In genomic region chr19:6457958-6458694, GRCh38 we compare ENCODE assay signal across 12 cellular contexts. TPM values are rescaled to one million over a fixed set of nuclear protein-coding genes. Genes with fewer than 3 reads are reported as not detected.
DNase-seq lines count a peak whose midpoint lies in the region; ATAC-seq, FAIRE-seq and TF ChIP-seq lines count a peak whose summit lies in the region.
"Had no signal": no experiment of that assay in that cellular context is flagged by ENCODE, and none has a peak within 500 bp of the region (broad histone marks: within the 10 kb centered on the region; RNA-seq: fewer than 3 reads in every experiment).

No MANE protein-coding gene starts in this region.

- H3K79me2 ChIP-seq in GM23338 (replicated peaks; ENCODE audit: insufficient read depth) (no peaks in the 10 kb centered on the region), GM12878 (ENCODE audit: control insufficient read depth, insufficient read depth, low read length) (peaks cover 18% of the 10 kb centered on the region)

- H3F3A ChIP-seq in GM23338 (replicated peaks; ENCODE audit: low read depth), result no peaks in the 10 kb centered on the region

- BruUV-seq in GM12878 (replicated peaks; lab: Mats Ljungman, UMichigan), result TSS peak; percentile 84

- 2% methylated on average over 16 of the region's 17 CpGs for WGBS in GM12878 (ENCODE audit: insufficient coverage, insufficient replicate concordance, low lambda C conversion rate, missing lambda C conversion rate)

- peaks cover 7% of the 10 kb centered on the region for H3K9me3 Mint-ChIP-seq in CD8-positive, alpha-beta T cell
- H3K9me3 Mint-ChIP-seq in GM23338 (peaks cover 10% of the 10 kb centered on the region; the same call in 2 of the 3 replicates), natural killer cell (no peaks in the 10 kb centered on the region)

- no peak for DNase-seq in CD8-positive, alpha-beta T cell
- no peak for DNase-seq in GM23338 (ENCODE audit: low spot score)
- peak; percentile 44 for DNase-seq in GM12878 (ENCODE audit: low read depth, low spot score)
- DNase-seq in natural killer cell, result no peak
- DNase-seq in midbrain (lab: John Stamatoyannopoulos, UW), result no peak

- peak overlapping the region; percentile 89 for H3K4me3 Mint-ChIP-seq in CD8-positive, alpha-beta T cell
- H3K4me3 Mint-ChIP-seq in GM23338 (peak overlapping the region; percentile 87), natural killer cell (peak overlapping the region; percentile 95)

- ATAC-seq in CD8-positive, alpha-beta T cell, result no peak
- ATAC-seq in GM23338 (no peak), GM12878 (peak; percentile 32), natural killer cell (no peak), HG03135 (IDR thresholded peaks at IDR 0.05; ENCODE audit: unreplicated experiment) (no peak), GM18870 (IDR thresholded peaks at IDR 0.05; ENCODE audit: unreplicated experiment) (no peak), HG03565 (IDR thresholded peaks at IDR 0.05; ENCODE audit: unreplicated experiment) (no peak)

- intact Hi-C loops in CD8-positive, alpha-beta T cell (cut with DNase I, micrococcal nuclease), result loop anchor here in 1 of 2 experiments (2.0 kb wide), 1 partner anchor 179 kb away; the partner anchor contains the start of gene MLLT1
- intact Hi-C loops in GM12878 (cut with micrococcal nuclease; ENCODE audit: unreplicated experiment) (loop anchor here (2.0 kb wide), 1 partner anchor 47 kb away; no protein-coding TSS in a partner anchor), natural killer cell (cut with micrococcal nuclease) (no loop called here)

- SMC1A ChIA-PET in GM12878 (lab: Charles Lee; ENCODE audit: uncharacterized antibody, unreplicated experiment), result interaction anchor here (0.7 to 1.7 kb wide), 4 partner anchors 11 to 280 kb away, joined by 3 to 5 read pairs (median 4); partner anchors contain the start of gene GPR108

- H2AFZ ChIP-seq in GM23338 (no peak overlapping the region), GM12878 (ENCODE audit: control insufficient read depth, low read depth, low read length) (peak overlapping the region; percentile 51)

- H3K4me1 ChIP-seq in CD8-positive, alpha-beta T cell (ENCODE audit: insufficient read depth, low read length), result peaks cover 7% of the 10 kb centered on the region
- H3K4me1 ChIP-seq in GM23338 (ENCODE audit: insufficient read depth) (peaks cover 4% of the 10 kb centered on the region; the same call in 1 of the 2 replicates), GM12878 (ENCODE audit: control insufficient read depth, insufficient read depth, low read length) (peaks cover 10% of the 10 kb centered on the region)

- no peaks in the 10 kb centered on the region for H3K27me3 Mint-ChIP-seq in CD8-positive, alpha-beta T cell (ENCODE audit: low read depth)
- peaks cover 17% of the 10 kb centered on the region for H3K27me3 Mint-ChIP-seq in GM23338 (ENCODE audit: insufficient read depth, low read depth, poor library complexity)
- peaks cover 0 to 3% of the 10 kb centered on the region in 2 donors for H3K27me3 Mint-ChIP-seq in natural killer cell (ENCODE audit: low read depth in 2 of 2)

- no peaks in the 10 kb centered on the region for H3K36me3 ChIP-seq in CD8-positive, alpha-beta T cell (ENCODE audit: insufficient read depth, low read length)
- H3K36me3 ChIP-seq in GM23338 (ENCODE audit: insufficient read depth) (peaks cover 11% of the 10 kb centered on the region; the same call in 1 of the 2 replicates), GM12878 (ENCODE audit: control insufficient read depth in 2 of 2, insufficient read depth in 2 of 2, low read length in 1 of 2) (peaks cover 10 to 24% of the 10 kb centered on the region in 2 experiments; a peak in 3 of 4 replicates)

- 0 out of 2 replicates have a peak, but pooled peaks have one; percentile 21 for TF ChIP-seq POLR2A in GM12878 (IDR thresholded peaks at IDR 0.05; ENCODE audit: low read depth, low read length)

- H3K36me3 Mint-ChIP-seq in CD8-positive, alpha-beta T cell, result peaks cover 35% of the 10 kb centered on the region
- peaks cover 38% of the 10 kb centered on the region for H3K36me3 Mint-ChIP-seq in GM23338 (ENCODE audit: low read depth)
- H3K36me3 Mint-ChIP-seq in natural killer cell, result no peaks in the 10 kb centered on the region

- no peaks in the 10 kb centered on the region for H3K27me3 ChIP-seq in CD8-positive, alpha-beta T cell (ENCODE audit: insufficient read depth, low read length)
- H3K27me3 ChIP-seq in GM23338 (ENCODE audit: insufficient read depth) (peaks cover 5% of the 10 kb centered on the region; the same call in 1 of the 2 replicates), GM12878 (replicated peaks in 1 of 2; ENCODE audit: control insufficient read depth in 2 of 2, insufficient read depth in 2 of 2, low read length in 1 of 2) (no peaks in the 10 kb centered on the region)

- peak; percentile 27 for FAIRE-seq in GM12878 (lab: Jason Lieb, UNC)
- FAIRE-seq: colon had no signal

- no peaks in the 10 kb centered on the region for H3K9me2 ChIP-seq in GM23338 (ENCODE audit: insufficient read depth)

- H3K27ac ChIP-seq in CD8-positive, alpha-beta T cell (ENCODE audit: low read depth, low read length), result no peak overlapping the region
- H3K27ac ChIP-seq in GM23338 (ENCODE audit: low read depth) (no peak overlapping the region), GM12878 (ENCODE audit: control insufficient read depth, insufficient read depth) (peak overlapping the region; percentile 94)
- H3K27ac ChIP-seq: HL-60 had no signal

- RAD21 ChIA-PET in GM12878 (lab: Charles Lee; ENCODE audit: unreplicated experiment), result interaction anchor here (0.6 to 2.1 kb wide), 4 partner anchors 23 to 111 kb away, joined by 3 to 11 read pairs (median 6); partner anchors contain the start of genes DENND1C, GTF2F1 and KHSRP

- no peaks in the 10 kb centered on the region for H3K9me3 ChIP-seq in CD8-positive, alpha-beta T cell (ENCODE audit: low read length)
- peaks cover 17% of the 10 kb centered on the region; the same call in 2 of the 3 replicates for H3K9me3 ChIP-seq in GM12878 (replicated peaks; ENCODE audit: control insufficient read depth, insufficient read depth, low read length)

- no peak for TF ChIP-seq RAD21 in GM12878 (IDR thresholded peaks at IDR 0.05; ENCODE audit: insufficient read depth, low read depth, low read length)

- no peak for TF ChIP-seq EP300 in GM12878 (IDR thresholded peaks at IDR 0.05; ENCODE audit: borderline replicate concordance in 1 of 2, control insufficient read depth in 1 of 2, low read depth in 2 of 2, low read length in 2 of 2)

- POLR2A ChIA-PET in CD8-positive, alpha-beta T cell (lab: Charles Lee), result no interaction called here
- POLR2A ChIA-PET in GM12878 (lab: Charles Lee), result interaction anchor here (0.6 to 1.8 kb wide), 6 partner anchors 23 to 750 kb away, joined by 3 to 10 read pairs (median 4); partner anchors contain the start of genes DENND1C and KHSRP

- H3K4me2 ChIP-seq in GM23338 (peak overlapping the region; percentile 76), GM12878 (ENCODE audit: control insufficient read depth, insufficient read depth) (peak overlapping the region; percentile 95)

- in situ Hi-C loops in GM12878 (cut with MboI), result no loop called here

- H3K27ac Mint-ChIP-seq in CD8-positive, alpha-beta T cell, result peak overlapping the region; percentile 85
- H3K27ac Mint-ChIP-seq in GM23338 (no peak overlapping the region), natural killer cell (peak overlapping the region; percentile 69 to 87)

- CTCF ChIA-PET in CD8-positive, alpha-beta T cell (lab: Charles Lee), result no interaction called here
- CTCF ChIA-PET in GM12878 (lab: Yijun Ruan, JAX), result interaction anchor here (0.6 to 2.0 kb wide), 5 partner anchors 24 to 413 kb away, joined by 3 to 8 read pairs (median 5); partner anchors contain the start of gene DENND1C

- peaks cover 22% of the 10 kb centered on the region for H3K4me1 Mint-ChIP-seq in CD8-positive, alpha-beta T cell (ENCODE audit: low read depth)
- H3K4me1 Mint-ChIP-seq in GM23338 (peaks cover 13% of the 10 kb centered on the region), natural killer cell (peaks cover 18 to 19% of the 10 kb centered on the region in 2 donors)

- H4K20me1 ChIP-seq in GM23338 (replicated peaks; ENCODE audit: insufficient read depth) (no peaks in the 10 kb centered on the region; the same call in 1 of the 2 replicates), GM12878 (ENCODE audit: control insufficient read depth, insufficient read depth) (no peaks in the 10 kb centered on the region)

- peak overlapping the region; percentile 82 for H3K9ac ChIP-seq in GM12878 (ENCODE audit: control insufficient read depth, insufficient read depth, low read length)

- H3K4me3 ChIP-seq in CD8-positive, alpha-beta T cell (ENCODE audit: low read depth, low read length), result no peak overlapping the region
- peak overlapping the region; percentile 59; the same call in 1 of the 2 replicates for H3K4me3 ChIP-seq in GM23338
- peak overlapping the region; percentile 80 for H3K4me3 ChIP-seq in GM12878

- TF ChIP-seq CTCF in CD8-positive, alpha-beta T cell (IDR thresholded peaks at IDR 0.05), result no peak
- TF ChIP-seq CTCF in GM23338 (conservative IDR thresholded peaks at IDR 0.05; ENCODE audit: low read depth in 2 of 2) (no peak), GM12878 (IDR thresholded peaks at IDR 0.05 in 2 of 3, conservative IDR thresholded peaks at IDR 0.05 in 1 of 3; ENCODE audit: control insufficient read depth in 2 of 3, extremely low read depth in 1 of 3, insufficient read depth in 1 of 3, low read depth in 3 of 3, low read length in 3 of 3) (no peak), natural killer cell (IDR thresholded peaks at IDR 0.05) (no peak)

RNA-seq across cellular contexts. Expression of gene SLC25A23, which starts 1.5 kb away (rescaled TPM):
- 10 to 100 TPM; 10.5 to 10.9 TPM for total RNA-seq in CD8-positive, alpha-beta T cell
- total RNA-seq in GM23338 (2014; rRNA removed; shearing (Covaris generic)), result 90.5 and 96.4 TPM in 2 replicates
- 25.1 and 25.7 TPM in 2 replicates for polyA plus RNA-seq in GM23338 (2016; fragmentation: Nextera tagmentation; extraction: Ambion mirVana)
- total RNA-seq in GM12878 (2013; cell fraction: nucleolus; rRNA removed), result 27.8 and 31.7 TPM in 2 replicates
- total RNA-seq in GM12878 (2014; rRNA removed), result 51.9 and 66.4 TPM in 2 replicates
- 35.4 and 36.2 TPM in 2 replicates for total RNA-seq in GM12878 (2014; rRNA removed; fragmentation: Illumina TruSeq; extraction: Trizol)
- 85.8 and 97.2 TPM in 2 replicates for total RNA-seq in GM12878 (2021)
- polyA plus RNA-seq in GM12878 (2011; ENCODE audit: low read depth), result 27.3 TPM
- 16.6 and 25.6 TPM in 2 replicates for polyA plus RNA-seq in GM12878 (2011; rRNA removed)
- polyA plus RNA-seq in GM12878 (2011; cell fraction: cytosol; rRNA removed), result 43.6 and 47.6 TPM in 2 replicates
- 42.9 and 54.9 TPM in 2 replicates for polyA plus RNA-seq in GM12878 (2011; cell fraction: nucleus; rRNA removed)
- 47.9 and 65.2 TPM in 2 replicates for polyA plus RNA-seq in GM12878 (2012)
- polyA plus RNA-seq in GM12878 (2014; fragmentation: Illumina TruSeq; extraction: Trizol), result 60.7 and 70.2 TPM in 2 replicates
- 10 to 100 TPM; 10.2 to 13.6 TPM for polyA plus RNA-seq in GM12878 (2014; fragmentation: Nextera tagmentation; extraction: Ambion mirVana)
- polyA plus RNA-seq in GM12878 (2014; rRNA removed), result 79.5 and 83.1 TPM in 2 replicates
- 10 to 100 TPM; 42.7 to 57.4 TPM for polyA plus RNA-seq in GM12878 (2016; fragmentation: Nextera tagmentation; extraction: Ambion mirVana)
- polyA minus RNA-seq in GM12878 (2011; rRNA and poly(A)+ RNA removed), result 25.0 and 39.9 TPM in 2 replicates
- polyA minus RNA-seq in GM12878 (2011; cell fraction: cytosol; rRNA and poly(A)+ RNA removed), result 29.4 and 41.7 TPM in 2 replicates
- 14.1 and 15.5 TPM in 2 replicates for polyA minus RNA-seq in GM12878 (2011; cell fraction: nucleus; rRNA and poly(A)+ RNA removed)
- 10 to 100 TPM in 1 of 3 donors, 1 to 10 TPM in 2; 7.8 to 10.5 (median 8.7) TPM for total RNA-seq in natural killer cell

RNA-seq across cellular contexts. Expression of gene CRB3, which starts 5.9 kb away (rescaled TPM):
- total RNA-seq in CD8-positive, alpha-beta T cell, result 1 to 10 TPM; 7.8 to 8.9 TPM
- total RNA-seq in GM23338 (2014; rRNA removed; shearing (Covaris generic)), result 32.2 and 44.4 TPM in 2 replicates
- 11.8 and 16.6 TPM in 2 replicates for polyA plus RNA-seq in GM23338 (2016; fragmentation: Nextera tagmentation; extraction: Ambion mirVana)
- 0.58 and 0.73 TPM in 2 replicates for total RNA-seq in GM12878 (2013; cell fraction: nucleolus; rRNA removed)
- 0.82 and 1.6 TPM in 2 replicates for total RNA-seq in GM12878 (2014; rRNA removed)
- total RNA-seq in GM12878 (2014; rRNA removed; fragmentation: Illumina TruSeq; extraction: Trizol), result 0.18 TPM in 1 of 2 replicates, not detected in the other
- total RNA-seq in GM12878 (2021), result 0.43 and 1.4 TPM in 2 replicates
- polyA plus RNA-seq in GM12878 (2011; ENCODE audit: low read depth), result 0.47 TPM
- polyA plus RNA-seq in GM12878 (2011; rRNA removed), result 0.56 and 0.98 TPM in 2 replicates
- 1.5 and 3.4 TPM in 2 replicates for polyA plus RNA-seq in GM12878 (2011; cell fraction: cytosol; rRNA removed)
- 4.0 and 5.0 TPM in 2 replicates for polyA plus RNA-seq in GM12878 (2011; cell fraction: nucleus; rRNA removed)
- 0.53 and 1.4 TPM in 2 replicates for polyA plus RNA-seq in GM12878 (2012)
- polyA plus RNA-seq in GM12878 (2014; fragmentation: Illumina TruSeq; extraction: Trizol), result 0.41 TPM in 1 of 2 replicates, not detected in the other
- under 1 TPM in 1 of 2 experiments, not detected in 1; 0.11 TPM for polyA plus RNA-seq in GM12878 (2014; fragmentation: Nextera tagmentation; extraction: Ambion mirVana)
- 0.97 and 1.2 TPM in 2 replicates for polyA plus RNA-seq in GM12878 (2014; rRNA removed)
- 1 to 10 TPM; 1.1 to 1.9 TPM for polyA plus RNA-seq in GM12878 (2016; fragmentation: Nextera tagmentation; extraction: Ambion mirVana)
- polyA minus RNA-seq in GM12878 (2011; rRNA and poly(A)+ RNA removed), result 0.37 and 1.4 TPM in 2 replicates
- 3.2 TPM in 1 of 2 replicates, not detected in the other for polyA minus RNA-seq in GM12878 (2011; cell fraction: cytosol; rRNA and poly(A)+ RNA removed)
- 0.24 and 2.7 TPM in 2 replicates for polyA minus RNA-seq in GM12878 (2011; cell fraction: nucleus; rRNA and poly(A)+ RNA removed)
- total RNA-seq in natural killer cell, result 1 to 10 TPM in 1 of 3 donors, under 1 TPM in 1, not detected in 1; 0.59 to 1.1 TPM

RNA-seq across cellular contexts. Expression of gene DENND1C, which starts 23.5 kb away (rescaled TPM):
- total RNA-seq in CD8-positive, alpha-beta T cell, result 10 to 100 TPM; 94.0 to 95.9 TPM
- total RNA-seq in GM23338 (2014; rRNA removed; shearing (Covaris generic)), result 2.8 and 3.1 TPM in 2 replicates
- polyA plus RNA-seq in GM23338 (2016; fragmentation: Nextera tagmentation; extraction: Ambion mirVana) (6.1 and 6.3 TPM in 2 replicates), GM12878 (2011; rRNA removed) (10.6 and 25.8 TPM in 2 replicates), GM12878 (2014; fragmentation: Illumina TruSeq; extraction: Trizol) (24.6 and 39.5 TPM in 2 replicates), GM12878 (2014; fragmentation: Nextera tagmentation; extraction: Ambion mirVana) (1 to 10 TPM; 2.4 to 2.8 TPM), GM12878 (2014; rRNA removed) (49.1 and 59.0 TPM in 2 replicates), GM12878 (2016; fragmentation: Nextera tagmentation; extraction: Ambion mirVana) (10 to 100 TPM; 45.8 to 45.9 TPM)
- 36.0 and 43.4 TPM in 2 replicates for total RNA-seq in GM12878 (2013; cell fraction: nucleolus; rRNA removed)
- total RNA-seq in GM12878 (2014; rRNA removed) (16.4 and 24.5 TPM in 2 replicates), GM12878 (2014; rRNA removed; fragmentation: Illumina TruSeq; extraction: Trizol) (10.9 and 11.5 TPM in 2 replicates), GM12878 (2021) (50.5 and 54.3 TPM in 2 replicates), natural killer cell (100 to 1,000 TPM; 175 to 197 (median 188) TPM)
- 18.1 TPM for polyA plus RNA-seq in GM12878 (2011; ENCODE audit: low read depth)
- polyA plus RNA-seq in GM12878 (2011; cell fraction: cytosol; rRNA removed), result 27.6 and 35.8 TPM in 2 replicates
- polyA plus RNA-seq in GM12878 (2011; cell fraction: nucleus; rRNA removed), result 98.7 and 103 TPM in 2 replicates
- 39.5 and 44.4 TPM in 2 replicates for polyA plus RNA-seq in GM12878 (2012)
- polyA minus RNA-seq in GM12878 (2011; rRNA and poly(A)+ RNA removed), result 8.0 and 18.8 TPM in 2 replicates
- polyA minus RNA-seq in GM12878 (2011; cell fraction: cytosol; rRNA and poly(A)+ RNA removed), result 11.4 and 12.4 TPM in 2 replicates
- 18.0 and 30.9 TPM in 2 replicates for polyA minus RNA-seq in GM12878 (2011; cell fraction: nucleus; rRNA and poly(A)+ RNA removed)
- total RNA-seq: SK-MEL-5 had no signal

RNA-seq across cellular contexts. Expression of gene SLC25A41, which starts 24.6 kb away (rescaled TPM):
- total RNA-seq in CD8-positive, alpha-beta T cell, result not detected
- total RNA-seq in GM23338 (2014; rRNA removed; shearing (Covaris generic)), result 0.35 TPM in 1 of 2 replicates, not detected in the other
- polyA plus RNA-seq in GM23338 (2016; fragmentation: Nextera tagmentation; extraction: Ambion mirVana) (0.23 and 0.24 TPM in 2 replicates), GM12878 (2011; rRNA removed) (0.45 and 0.99 TPM in 2 replicates), GM12878 (2014; fragmentation: Illumina TruSeq; extraction: Trizol) (0.24 TPM in 1 of 2 replicates, not detected in the other), GM12878 (2014; fragmentation: Nextera tagmentation; extraction: Ambion mirVana) (not detected), GM12878 (2014; rRNA removed) (0.73 and 1.4 TPM in 2 replicates), GM12878 (2016; fragmentation: Nextera tagmentation; extraction: Ambion mirVana) (under 1 TPM; 0.30 to 0.37 TPM)
- 0.37 and 0.75 TPM in 2 replicates for total RNA-seq in GM12878 (2013; cell fraction: nucleolus; rRNA removed)
- total RNA-seq in GM12878 (2014; rRNA removed) (0.23 and 0.27 TPM in 2 replicates), GM12878 (2014; rRNA removed; fragmentation: Illumina TruSeq; extraction: Trizol) (0.49 and 0.55 TPM in 2 replicates), GM12878 (2021) (1.0 and 1.2 TPM in 2 replicates), natural killer cell (not detected)
- polyA plus RNA-seq in GM12878 (2011; ENCODE audit: low read depth), result 0.58 TPM
- polyA plus RNA-seq in GM12878 (2011; cell fraction: cytosol; rRNA removed), result 1.3 and 2.2 TPM in 2 replicates
- 3.5 and 3.9 TPM in 2 replicates for polyA plus RNA-seq in GM12878 (2011; cell fraction: nucleus; rRNA removed)
- 1.3 and 1.4 TPM in 2 replicates for polyA plus RNA-seq in GM12878 (2012)
- 0.51 and 0.62 TPM in 2 replicates for polyA minus RNA-seq in GM12878 (2011; rRNA and poly(A)+ RNA removed)
- not detected in 2 replicates for polyA minus RNA-seq in GM12878 (2011; cell fraction: cytosol; rRNA and poly(A)+ RNA removed)
- 0.38 TPM in 1 of 2 replicates, not detected in the other for polyA minus RNA-seq in GM12878 (2011; cell fraction: nucleus; rRNA and poly(A)+ RNA removed)
- total RNA-seq: mononuclear cell had no signal

RNA-seq across cellular contexts. Expression of gene KHSRP, which starts 33.5 kb away (rescaled TPM):
- total RNA-seq in CD8-positive, alpha-beta T cell, result 100 to 1,000 TPM; 149 to 150 TPM
- 359 and 367 TPM in 2 replicates for total RNA-seq in GM23338 (2014; rRNA removed; shearing (Covaris generic))
- polyA plus RNA-seq in GM23338 (2016; fragmentation: Nextera tagmentation; extraction: Ambion mirVana) (129 and 144 TPM in 2 replicates), GM12878 (2011; rRNA removed) (71.1 and 84.3 TPM in 2 replicates), GM12878 (2014; fragmentation: Illumina TruSeq; extraction: Trizol) (118 and 142 TPM in 2 replicates), GM12878 (2014; fragmentation: Nextera tagmentation; extraction: Ambion mirVana) (1 to 10 TPM; 4.8 to 6.4 TPM), GM12878 (2014; rRNA removed) (229 and 318 TPM in 2 replicates), GM12878 (2016; fragmentation: Nextera tagmentation; extraction: Ambion mirVana) (10 to 100 TPM; 38.5 to 40.1 TPM)
- total RNA-seq in GM12878 (2013; cell fraction: nucleolus; rRNA removed), result 69.0 and 80.4 TPM in 2 replicates
- total RNA-seq in GM12878 (2014; rRNA removed) (111 and 121 TPM in 2 replicates), GM12878 (2014; rRNA removed; fragmentation: Illumina TruSeq; extraction: Trizol) (71.8 and 79.8 TPM in 2 replicates), GM12878 (2021) (411 and 440 TPM in 2 replicates), natural killer cell (100 to 1,000 TPM; 160 to 192 (median 165) TPM)
- polyA plus RNA-seq in GM12878 (2011; ENCODE audit: low read depth), result 115 TPM
- polyA plus RNA-seq in GM12878 (2011; cell fraction: cytosol; rRNA removed), result 79.1 and 116 TPM in 2 replicates
- 175 and 222 TPM in 2 replicates for polyA plus RNA-seq in GM12878 (2011; cell fraction: nucleus; rRNA removed)
- polyA plus RNA-seq in GM12878 (2012), result 189 and 262 TPM in 2 replicates
- polyA minus RNA-seq in GM12878 (2011; rRNA and poly(A)+ RNA removed), result 101 and 116 TPM in 2 replicates
- 104 and 123 TPM in 2 replicates for polyA minus RNA-seq in GM12878 (2011; cell fraction: cytosol; rRNA and poly(A)+ RNA removed)
- polyA minus RNA-seq in GM12878 (2011; cell fraction: nucleus; rRNA and poly(A)+ RNA removed), result 61.7 and 95.5 TPM in 2 replicates
